ENCODE assay signal across 23 cellular contexts in genomic region chr4:98613453-98614075, GRCh38. TPM values are rescaled to one million over a fixed set of nuclear protein-coding genes. Genes with fewer than 3 reads are reported as not detected.
DNase-seq lines count a peak whose midpoint lies in the region; ATAC-seq and TF ChIP-seq lines count a peak whose summit lies in the region.
"Had no signal": no experiment of that assay in that cellular context is flagged by ENCODE, and none has a peak within 500 bp of the region (broad histone marks: within the 10 kb centered on the region; RNA-seq: fewer than 3 reads in every experiment).

No MANE protein-coding gene starts in this region.

- H3K9me3 ChIP-seq in GM23248 (ENCODE audit: low read depth) (no peaks in the 10 kb centered on the region), OCI-LY3 (ENCODE audit: insufficient read depth, low read length) (no peaks in the 10 kb centered on the region)
- H3K9me3 ChIP-seq in effector memory CD4-positive, alpha-beta T cell (ENCODE audit: control insufficient read depth, low read length): no peaks in the 10 kb centered on the region
- H3K9me3 ChIP-seq: BLaER1 treated with 17β-estradiol and CSF1 and Interleukin-3, amounts not matched to agents 10 nM and 100 nM; neutrophil; upper lobe of left lung had no signal

- peak overlapping the region; percentile 21; the same call in 1 of the 2 replicates for H3K4me3 ChIP-seq in GM23248
- peak overlapping the region; percentile 55 for H3K4me3 ChIP-seq in OCI-LY3 (ENCODE audit: low read length)
- no peak overlapping the region for H3K4me3 ChIP-seq in fibroblast of mammary gland (ENCODE audit: control insufficient read depth, low read depth, low read length)
- no peak overlapping the region for H3K4me3 ChIP-seq in effector memory CD4-positive, alpha-beta T cell (ENCODE audit: insufficient read depth, low read depth, low read length, poor library complexity, severe bottlenecking)
- H3K4me3 ChIP-seq: BLaER1 treated with 17β-estradiol and CSF1 and Interleukin-3, amounts not matched to agents 10 nM and 100 nM; upper lobe of left lung had no signal

- H3K4me1 Mint-ChIP-seq in osteocyte (ENCODE audit: unreplicated experiment): peaks cover 88% of the 10 kb centered on the region
- H3K4me1 Mint-ChIP-seq in stimulated activated effector memory CD8-positive, alpha-beta T cell treated with anti-CD3 and anti-CD28 coated beads, Interleukin-12 subunit alpha, Interleukin-12 subunit beta, amount 100 ng/mL, for 72 hours: peaks cover 56% of the 10 kb centered on the region

- DNase-seq in GM23248 (peak; percentile 62), fibroblast of mammary gland (ENCODE audit: low read depth) (peak; percentile 25), osteocyte (ENCODE audit: extremely low spot score, unreplicated experiment) (no peak), T1000 (lab: John Stamatoyannopoulos, UW) (no peak), NCI-H2171 treated with DMSO at 0.1 percent for 48 hours (lab: John Stamatoyannopoulos, UW) (no peak)
- no peak for DNase-seq in stimulated activated effector memory CD8-positive, alpha-beta T cell treated with anti-CD3 and anti-CD28 coated beads, Interleukin-12 subunit alpha, Interleukin-12 subunit beta, amount 100 ng/mL, for 72 hours (ENCODE audit: low spot score in 2 of 2)
- no peak for DNase-seq in effector memory CD4-positive, alpha-beta T cell
- DNase-seq: activated CD4-positive, alpha-beta T cell treated with anti-CD3 and anti-CD28 coated beads, Interleukin-2, amount 50 U/mL, for 4 hours; activated CD8-positive, alpha-beta memory T cell treated with anti-CD3 and anti-CD28 coated beads, Interleukin-2, amount 50 U/mL, for 48 hours; activated effector memory CD4-positive, alpha-beta T cell treated with anti-CD3 and anti-CD28 coated beads, Interleukin-2, amount 50 U/mL, for 16 hours; activated naive CD8-positive, alpha-beta T cell treated with anti-CD3 and anti-CD28 coated beads, Interleukin-2, amount 50 U/mL, for 24 hours; dermis blood vessel endothelial cell; foreskin melanocyte; hippocampal formation; NCI-H1105 treated with DMSO at 0.1 percent for 48 hours; NCI-H2081 treated with DMSO at 0.1 percent for 48 hours; NCI-H510A; stimulated activated CD4-positive, alpha-beta T cell treated with anti-CD3 and anti-CD28 coated beads, Interleukin-4, amount 100 ng/mL, for 1 hour; stimulated activated naive CD8-positive, alpha-beta T cell treated with anti-CD3 and anti-CD28 coated beads, Interleukin-15, Interleukin-2, amounts not matched to agents 100 U/mL and 50 U/mL, for 24 hours; upper lobe of left lung had no signal

- peak overlapping the region; percentile 79 for H3K27ac Mint-ChIP-seq in osteocyte (ENCODE audit: unreplicated experiment)
- no peak overlapping the region for H3K27ac Mint-ChIP-seq in stimulated activated effector memory CD8-positive, alpha-beta T cell treated with anti-CD3 and anti-CD28 coated beads, Interleukin-12 subunit alpha, Interleukin-12 subunit beta, amount 100 ng/mL, for 72 hours

- no peaks in the 10 kb centered on the region for H3K36me3 ChIP-seq in GM23248 (ENCODE audit: low read depth)
- H3K36me3 ChIP-seq in OCI-LY3 (replicated peaks; ENCODE audit: low read depth, low read length): no peaks in the 10 kb centered on the region
- H3K36me3 ChIP-seq in effector memory CD4-positive, alpha-beta T cell (ENCODE audit: control insufficient read depth, insufficient read depth, low read length): no peaks in the 10 kb centered on the region
- H3K36me3 ChIP-seq: BLaER1 treated with 17β-estradiol and CSF1 and Interleukin-3, amounts not matched to agents 10 nM and 100 nM; neutrophil; upper lobe of left lung had no signal

- H3K9me3 Mint-ChIP-seq in osteocyte (ENCODE audit: unreplicated experiment): no peaks in the 10 kb centered on the region
- no peaks in the 10 kb centered on the region for H3K9me3 Mint-ChIP-seq in stimulated activated effector memory CD8-positive, alpha-beta T cell treated with anti-CD3 and anti-CD28 coated beads, Interleukin-12 subunit alpha, Interleukin-12 subunit beta, amount 100 ng/mL, for 72 hours
- H3K9me3 Mint-ChIP-seq: activated naive CD8-positive, alpha-beta T cell treated with anti-CD3 and anti-CD28 coated beads, Interleukin-2, amount 50 U/mL, for 24 hours had no signal

- no peak overlapping the region for H3K4me3 Mint-ChIP-seq in osteocyte (ENCODE audit: unreplicated experiment)
- H3K4me3 Mint-ChIP-seq in stimulated activated effector memory CD8-positive, alpha-beta T cell treated with anti-CD3 and anti-CD28 coated beads, Interleukin-12 subunit alpha, Interleukin-12 subunit beta, amount 100 ng/mL, for 72 hours: no peak overlapping the region

- H4K20me1 ChIP-seq in GM23248 (ENCODE audit: insufficient read depth): no peaks in the 10 kb centered on the region
- peaks cover 8% of the 10 kb centered on the region; the same call in 1 of the 2 replicates for H4K20me1 ChIP-seq in OCI-LY3 (ENCODE audit: insufficient read depth, low read length)
- H4K20me1 ChIP-seq: BLaER1 treated with 17β-estradiol and CSF1 and Interleukin-3, amounts not matched to agents 10 nM and 100 nM had no signal

- no peaks in the 10 kb centered on the region for H3K27me3 ChIP-seq in GM23248 (replicated peaks; ENCODE audit: insufficient read depth)
- no peaks in the 10 kb centered on the region for H3K27me3 ChIP-seq in OCI-LY3 (ENCODE audit: low read depth, low read length)
- no peaks in the 10 kb centered on the region for H3K27me3 ChIP-seq in effector memory CD4-positive, alpha-beta T cell (replicated peaks; ENCODE audit: control insufficient read depth, insufficient read depth, low read length, poor library complexity, severe bottlenecking)
- H3K27me3 ChIP-seq: BLaER1 treated with 17β-estradiol and CSF1 and Interleukin-3, amounts not matched to agents 10 nM and 100 nM; neutrophil; upper lobe of left lung had no signal

- no peak for ATAC-seq in stimulated activated effector memory CD8-positive, alpha-beta T cell treated with anti-CD3 and anti-CD28 coated beads, Interleukin-12 subunit alpha, Interleukin-12 subunit beta, amount 100 ng/mL, for 72 hours

- no peaks in the 10 kb centered on the region for H3K27me3 Mint-ChIP-seq in osteocyte (ENCODE audit: unreplicated experiment)
- H3K27me3 Mint-ChIP-seq: activated naive CD8-positive, alpha-beta T cell treated with anti-CD3 and anti-CD28 coated beads, Interleukin-2, amount 50 U/mL, for 24 hours had no signal

- 14 to 17% methylated on average over 4 of the region's 4 CpGs for WGBS in GM23248 (ENCODE audit: low coverage in 1 of 2, low lambda C conversion rate in 2 of 2, missing lambda C conversion rate in 2 of 2), 2 experiments

- in situ Hi-C loops in GM23248 (cut with MboI): no loop called here

- H3K9ac ChIP-seq in GM23248 (peak overlapping the region; percentile 35; the same call in 1 of the 2 replicates), OCI-LY3 (ENCODE audit: low read length) (peak overlapping the region; percentile 53)
- H3K9ac ChIP-seq: BLaER1 treated with 17β-estradiol and CSF1 and Interleukin-3, amounts not matched to agents 10 nM and 100 nM had no signal

- peaks cover 100% of the 10 kb centered on the region for H3K79me2 ChIP-seq in GM23248 (ENCODE audit: insufficient read depth)
- peaks cover 94% of the 10 kb centered on the region for H3K79me2 ChIP-seq in OCI-LY3 (ENCODE audit: low read length)

- H3K9me2 ChIP-seq in GM23248 (ENCODE audit: insufficient read depth): no peaks in the 10 kb centered on the region

- H3K36me3 Mint-ChIP-seq in osteocyte (ENCODE audit: unreplicated experiment): no peaks in the 10 kb centered on the region
- H3K36me3 Mint-ChIP-seq in stimulated activated effector memory CD8-positive, alpha-beta T cell treated with anti-CD3 and anti-CD28 coated beads, Interleukin-12 subunit alpha, Interleukin-12 subunit beta, amount 100 ng/mL, for 72 hours: no peaks in the 10 kb centered on the region

- H2AFZ ChIP-seq in GM23248 (no peak overlapping the region), OCI-LY3 (ENCODE audit: low read depth, low read length) (no peak overlapping the region)

- H3K27ac ChIP-seq in GM23248 (peak overlapping the region; percentile 65), OCI-LY3 (ENCODE audit: low read length) (peak overlapping the region; percentile 86)
- H3K27ac ChIP-seq in effector memory CD4-positive, alpha-beta T cell (ENCODE audit: insufficient read depth, low read length, poor library complexity, severe bottlenecking): no peak overlapping the region
- H3K27ac ChIP-seq: BLaER1 treated with 17β-estradiol and CSF1 and Interleukin-3, amounts not matched to agents 10 nM and 100 nM; neutrophil; upper lobe of left lung had no signal

- peaks cover 25% of the 10 kb centered on the region; the same call in 1 of the 2 replicates for H3F3A ChIP-seq in GM23248 (ENCODE audit: insufficient read depth)

- TF ChIP-seq CTCF in OCI-LY3 (IDR thresholded peaks at IDR 0.05; ENCODE audit: low read depth, low read length) (no peak), fibroblast of mammary gland (conservative IDR thresholded peaks at IDR 0.05; ENCODE audit: control insufficient read depth, insufficient read depth, low read depth, low read length) (no peak), osteocyte (IDR thresholded peaks at IDR 0.05) (no peak)

- H3K4me1 ChIP-seq in GM23248 (ENCODE audit: insufficient read depth) (peaks cover 66% of the 10 kb centered on the region), OCI-LY3 (ENCODE audit: low read length) (peaks cover 60% of the 10 kb centered on the region)
- no peaks in the 10 kb centered on the region for H3K4me1 ChIP-seq in effector memory CD4-positive, alpha-beta T cell (ENCODE audit: control insufficient read depth, insufficient read depth, low read length, poor library complexity, severe bottlenecking)
- H3K4me1 ChIP-seq: BLaER1 treated with 17β-estradiol and CSF1 and Interleukin-3, amounts not matched to agents 10 nM and 100 nM had no signal

- H3K4me2 ChIP-seq in GM23248 (ENCODE audit: unreplicated experiment) (peak overlapping the region; percentile 55), OCI-LY3 (ENCODE audit: low read length) (peak overlapping the region; percentile 84)
- H3K4me2 ChIP-seq: BLaER1 treated with 17β-estradiol and CSF1 and Interleukin-3, amounts not matched to agents 10 nM and 100 nM had no signal

RNA-seq across cellular contexts. Expression of gene TSPAN5, which starts 44.8 kb away (rescaled TPM):
- total RNA-seq in GM23248 (2014; rRNA removed; shearing (Covaris generic)): 61.9 and 69.6 TPM in 2 replicates
- 70.8 and 76.6 TPM in 2 replicates for polyA plus RNA-seq in GM23248 (2016; fragmentation: Nextera tagmentation; extraction: Ambion mirVana)
- 64.2 and 66.0 TPM in 2 replicates for total RNA-seq in osteocyte

Comparison
In these comparisons a context has a peak if more than half of its experiments do, and no peak if none do; other contexts are left out.
1. DNase-seq: peak in GM23248 (single experiment) and fibroblast of mammary gland (single experiment); none in osteocyte (single experiment), stimulated activated effector memory CD8-positive, alpha-beta T cell treated with anti-CD3 and anti-CD28 coated beads, Interleukin-12 subunit alpha, Interleukin-12 subunit beta, amount 100 ng/mL, for 72 hours (0 of 2), T1000 (single experiment), NCI-H2171 treated with DMSO at 0.1 percent for 48 hours (single experiment) and effector memory CD4-positive, alpha-beta T cell (0 of 3).
2. H3K4me3 ChIP-seq: peak in GM23248 (single experiment) and OCI-LY3 (single experiment); none in fibroblast of mammary gland (single experiment) and effector memory CD4-positive, alpha-beta T cell (single experiment).